In genomic region chr12:96882862-96883261, GRCh38 we compare ENCODE assay signal across 17 cellular contexts. TPM values are rescaled to one million over a fixed set of nuclear protein-coding genes. Genes with fewer than 3 reads are reported as not detected.
DNase-seq lines count a peak whose midpoint lies in the region; ATAC-seq, FAIRE-seq and TF ChIP-seq lines count a peak whose summit lies in the region.
"Had no signal": no experiment of that assay in that cellular context is flagged by ENCODE, and none has a peak within 500 bp of the region (broad histone marks: within the 10 kb centered on the region; RNA-seq: fewer than 3 reads in every experiment).

No MANE protein-coding gene starts in this region.

- peak; percentile 81 for DNase-seq in EL
- peak; percentile 24 for DNase-seq in MV-4-11 (lab: John Stamatoyannopoulos, UW)
- DNase-seq in bronchial epithelial cell (ENCODE audit: low read depth) = peak; percentile 86
- DNase-seq in kidney tubule cell (ENCODE audit: low spot score) = peak; percentile 33
- DNase-seq in Right ventricle myocardium inferior (ENCODE audit: missing footprints) = no peak
- no peak for DNase-seq in upper lobe of left lung
- DNase-seq in gastrocnemius medialis = no peak
- DNase-seq: effector memory CD4-positive, alpha-beta T cell; NCI-H1048; NCI-H2171 treated with DMSO at 0.1 percent for 48 hours; trophoblast cell; WERI-Rb-1 had no signal

- TF ChIP-seq POLR2A in upper lobe of left lung (IDR thresholded peaks at IDR 0.05) = no peak
- TF ChIP-seq POLR2A in gastrocnemius medialis (IDR thresholded peaks at IDR 0.05) = no peak

- in situ Hi-C loops in gastrocnemius medialis (cut with MboI; ENCODE audit: low sequenced_read_pairs in 4 of 4) = no loop called here

- H3K27ac ChIP-seq in upper lobe of left lung (no peak overlapping the region), gastrocnemius medialis (no peak overlapping the region)
- H3K27ac ChIP-seq: cardiac muscle cell, SK-N-MC, WERI-Rb-1 had no signal

- H3K9me3 ChIP-seq in upper lobe of left lung (no peaks in the 10 kb centered on the region), gastrocnemius medialis (no peaks in the 10 kb centered on the region)

- intact Hi-C loops in Right ventricle myocardium inferior (cut with DNase I) = no loop called here
- intact Hi-C loops in gastrocnemius medialis (cut with DNase I; ENCODE audit: low total_unique reads) = no loop called here

- H3K36me3 ChIP-seq in bronchial epithelial cell (ENCODE audit: control insufficient read depth, insufficient read depth, low read length) (no peaks in the 10 kb centered on the region), upper lobe of left lung (no peaks in the 10 kb centered on the region), gastrocnemius medialis (no peaks in the 10 kb centered on the region)
- H3K36me3 ChIP-seq: cardiac muscle cell, WERI-Rb-1 had no signal

- WGBS in upper lobe of left lung, 2 donors = 66 to 69% methylated on average over 2 of the region's 2 CpGs

- H3K4me1 ChIP-seq in upper lobe of left lung = no peaks in the 10 kb centered on the region
- no peaks in the 10 kb centered on the region for H3K4me1 ChIP-seq in gastrocnemius medialis

- H3K27me3 ChIP-seq in bronchial epithelial cell (ENCODE audit: control insufficient read depth, insufficient read depth, low read length) (no peaks in the 10 kb centered on the region), upper lobe of left lung (no peaks in the 10 kb centered on the region), gastrocnemius medialis (no peaks in the 10 kb centered on the region)
- H3K27me3 ChIP-seq: cardiac muscle cell had no signal

- TF ChIP-seq CTCF in bronchial epithelial cell (IDR thresholded peaks at IDR 0.05; ENCODE audit: insufficient read depth, low read length, severe bottlenecking) = no peak
- TF ChIP-seq CTCF in upper lobe of left lung (IDR thresholded peaks at IDR 0.05) = no peak
- TF ChIP-seq CTCF in gastrocnemius medialis (IDR thresholded peaks at IDR 0.05 in 4 of 5, conservative IDR thresholded peaks at IDR 0.05 in 1 of 5) = no peak

- H3K4me3 ChIP-seq in bronchial epithelial cell (ENCODE audit: low read depth, low read length) (no peak overlapping the region), upper lobe of left lung (no peak overlapping the region), gastrocnemius medialis (no peak overlapping the region)
- H3K4me3 ChIP-seq: cardiac muscle cell, SK-N-MC had no signal

- FAIRE-seq in bronchial epithelial cell (lab: Jason Lieb, UNC) = no peak
- FAIRE-seq: D721Med, keratinocyte had no signal

- no peak for TF ChIP-seq EP300 in upper lobe of left lung (IDR thresholded peaks at IDR 0.05)

- ATAC-seq in Right ventricle myocardium inferior = no peak
- no peak for ATAC-seq in HG02571 (IDR thresholded peaks at IDR 0.05; ENCODE audit: unreplicated experiment)
- ATAC-seq in upper lobe of left lung (ENCODE audit: low FRiP score in 2 of 2) = no peak
- no peak for ATAC-seq in gastrocnemius medialis

RNA-seq across cellular contexts. Expression of gene NEDD1, which starts 24.2 kb away (rescaled TPM):
- total RNA-seq in bronchial epithelial cell (30.9 and 35.3 TPM in 2 replicates), Right ventricle myocardium inferior (13.7 TPM), upper lobe of left lung (10 to 100 TPM in 5 of 6 donors, 1 to 10 TPM in 1; 9.1 to 21.4 (median 12.7) TPM), gastrocnemius medialis (10 to 100 TPM; 15.1 to 29.4 (median 22.1) TPM)

Comparison
In these comparisons a context has a peak if more than half of its experiments do, and no peak if none do; other contexts are left out.
1. DNase-seq: peak in EL (single experiment), MV-4-11 (single experiment), bronchial epithelial cell (single experiment) and kidney tubule cell (single experiment); none in Right ventricle myocardium inferior (single experiment), upper lobe of left lung (0 of 2) and gastrocnemius medialis (0 of 2).